17 cellular contexts compared by ENCODE assay signal in the genomic region with DNA sequence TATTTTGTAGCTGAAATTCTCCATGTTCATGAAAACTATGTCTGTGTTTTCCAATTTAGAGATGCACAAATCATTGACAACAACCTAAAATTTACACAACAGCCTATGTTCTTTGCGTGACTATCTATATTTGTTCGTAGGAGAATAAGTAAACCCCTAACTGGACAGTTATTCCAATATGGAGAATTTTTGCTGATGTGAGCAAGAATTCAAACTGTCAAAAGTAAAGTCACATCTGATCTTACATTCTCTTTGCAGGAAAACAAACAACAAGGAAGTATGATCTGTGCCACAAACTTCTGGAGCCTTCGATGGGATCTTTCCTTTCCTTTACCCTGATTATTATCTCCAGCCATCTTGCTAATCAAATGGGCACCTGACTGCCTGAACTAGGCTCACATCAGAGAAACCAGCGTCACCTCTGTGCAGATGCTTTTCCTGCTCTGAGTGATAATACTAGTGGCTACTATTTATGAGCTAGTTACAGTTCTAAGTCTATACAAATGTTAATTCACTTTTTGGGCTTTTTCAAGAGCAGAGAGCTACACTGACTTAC.
"Had no signal": no experiment of that assay in that cellular context is flagged by ENCODE, and none has a peak within 500 bp of the region (broad histone marks: within the 10 kb centered on the region; RNA-seq: fewer than 3 reads in every experiment).

No MANE protein-coding gene starts in this region.

- FAIRE-seq: kidney had no signal

- H3K27ac ChIP-seq: colonic mucosa, foreskin keratinocyte, left ventricle myocardium inferior, lower lobe of right lung, neutrophil, skin epidermis had no signal

- H3K9me3 Mint-ChIP-seq: immature natural killer cell; naive thymus-derived CD4-positive, alpha-beta T cell; nephron progenitor cell had no signal

- H3K4me3 ChIP-seq: colonic mucosa, left ventricle myocardium inferior, lower lobe of right lung, sigmoid colon, skin epidermis had no signal

- ATAC-seq: foreskin keratinocyte; left cardiac atrium; lower lobe of right lung; naive thymus-derived CD4-positive, alpha-beta T cell had no signal

- H3K27me3 ChIP-seq: colonic mucosa, sigmoid colon had no signal

- H3K27ac Mint-ChIP-seq: immature natural killer cell, nephron progenitor cell had no signal

- H3K36me3 ChIP-seq: colonic mucosa, left ventricle myocardium inferior, lower lobe of right lung, neutrophil, sigmoid colon had no signal

- H3K9me3 ChIP-seq: colonic mucosa, left ventricle myocardium inferior, lower lobe of right lung, neutrophil, sigmoid colon had no signal

- H3K4me1 Mint-ChIP-seq: immature natural killer cell had no signal

- H3K4me3 Mint-ChIP-seq: immature natural killer cell; naive thymus-derived CD4-positive, alpha-beta T cell; nephron progenitor cell had no signal

- H3K36me3 Mint-ChIP-seq: immature natural killer cell; naive thymus-derived CD4-positive, alpha-beta T cell had no signal

- H3K4me1 ChIP-seq: colonic mucosa, foreskin keratinocyte, lower lobe of right lung, sigmoid colon had no signal

- DNase-seq: colonic mucosa; foreskin keratinocyte; immature natural killer cell; kidney; left cardiac atrium; left ventricle myocardium inferior; lower lobe of right lung; naive thymus-derived CD4-positive, alpha-beta T cell; nephron progenitor cell; posterior cingulate gyrus; sigmoid colon; stimulated activated CD4-positive, alpha-beta T cell treated with anti-CD3 and anti-CD28 coated beads, Interleukin-12 subunit alpha, Interleukin-12 subunit beta, amount 100 ng/mL, for 4 hours; stimulated activated CD4-positive, alpha-beta T cell treated with anti-CD3 and anti-CD28 coated beads, Interleukin-2, amount 100 ng/mL, for 48 hours; stimulated activated naive CD4-positive, alpha-beta T cell treated with Interleukin-2 at 50 U/mL for 16 hours; trophoblast cell had no signal
